Comparison of ENCODE assay signal across 8 cellular contexts in genomic region chr14:80212025-80212402, GRCh38. TPM values are rescaled to one million over a fixed set of nuclear protein-coding genes. Genes with fewer than 3 reads are reported as not detected.
A peak's percentile ranks its signal among the peaks of the same experiment; 100 is the strongest.
DNase-seq lines count a peak whose midpoint lies in the region; ATAC-seq and TF ChIP-seq lines count a peak whose summit lies in the region.

No MANE protein-coding gene starts in this region.

- ATAC-seq in HG03097 (IDR thresholded peaks at IDR 0.05; ENCODE audit: low FRiP score, unreplicated experiment) (peak; percentile 68), HG03521 (IDR thresholded peaks at IDR 0.05; ENCODE audit: unreplicated experiment) (no peak)

- no peak overlapping the region for H4K8ac ChIP-seq in mesendoderm (ENCODE audit: low read depth, low read length)

- peaks cover 4% of the 10 kb centered on the region for H3K4me1 Mint-ChIP-seq in T-helper 2 cell treated with Interferon-gamma antibody and Interleukin-4, amounts not matched to agents 5 μg/mL and 100 μg/mL, for 36 hours (ENCODE audit: low read depth)

- no peaks in the 10 kb centered on the region for H3K79me2 ChIP-seq in mesendoderm (ENCODE audit: control insufficient read depth, insufficient read depth, low read length)

- no peak overlapping the region for H3K27ac ChIP-seq in mesendoderm (ENCODE audit: low read depth, low read length)

- H3K4ac ChIP-seq in mesendoderm (ENCODE audit: low read depth, low read length) = no peak overlapping the region

- H4K5ac ChIP-seq in mesendoderm (ENCODE audit: low read length) = no peak overlapping the region

- POLR2A ChIA-PET in BJ (lab: Charles Lee) = interaction anchor here (0.6 to 0.8 kb wide), 2 partner anchors 416 to 582 kb away, joined by 4 to 8 read pairs; no protein-coding TSS in a partner anchor

- no peaks in the 10 kb centered on the region for H3K36me3 Mint-ChIP-seq in T-helper 2 cell treated with Interferon-gamma antibody and Interleukin-4, amounts not matched to agents 5 μg/mL and 100 μg/mL, for 36 hours (ENCODE audit: low read depth)

- TF ChIP-seq CTCF in BJ (IDR thresholded peaks at IDR 0.05; ENCODE audit: insufficient read depth, low read depth, low read length) = no peak

- no peak for DNase-seq in BJ (ENCODE audit: low read depth)
- DNase-seq in astrocyte of the hippocampus (ENCODE audit: low read depth, low spot score) = peak; percentile 82
- peak; percentile 94 for DNase-seq in mesendoderm
- no peak for DNase-seq in HT-29 (ENCODE audit: low spot score)
- no peak for DNase-seq in T-helper 9 cell
- DNase-seq in T-helper 2 cell treated with Interferon-gamma antibody and Interleukin-4, amounts not matched to agents 5 μg/mL and 100 μg/mL, for 36 hours (ENCODE audit: low spot score) = no peak

- H3K18ac ChIP-seq in mesendoderm (ENCODE audit: low read length) = no peak overlapping the region

- no peak overlapping the region for H2AK5ac ChIP-seq in mesendoderm (ENCODE audit: low read length)

- H3K27me3 Mint-ChIP-seq in T-helper 2 cell treated with Interferon-gamma antibody and Interleukin-4, amounts not matched to agents 5 μg/mL and 100 μg/mL, for 36 hours (ENCODE audit: low read depth) = no peaks in the 10 kb centered on the region

- H3K36me3 ChIP-seq in BJ (ENCODE audit: control insufficient read depth, insufficient read depth, low read length) = no peaks in the 10 kb centered on the region
- H3K36me3 ChIP-seq in mesendoderm (ENCODE audit: control insufficient read depth, insufficient read depth, low read length) = no peaks in the 10 kb centered on the region

- H2BK15ac ChIP-seq in mesendoderm (replicated peaks; ENCODE audit: low read depth) = no peak overlapping the region

- no peak overlapping the region for H3K9ac ChIP-seq in mesendoderm (ENCODE audit: low read length)

- H2BK5ac ChIP-seq in mesendoderm (ENCODE audit: low read length) = no peak overlapping the region

- no peak overlapping the region for H2BK120ac ChIP-seq in mesendoderm (ENCODE audit: low read depth, low read length)

- no peaks in the 10 kb centered on the region for H3K79me1 ChIP-seq in mesendoderm (ENCODE audit: low read length)

- no peaks in the 10 kb centered on the region for H3K4me1 ChIP-seq in mesendoderm (ENCODE audit: control insufficient read depth, low read depth, low read length)

- no peak overlapping the region for H3K23ac ChIP-seq in mesendoderm (ENCODE audit: low read length)

- H3K27me3 ChIP-seq in BJ (ENCODE audit: control insufficient read depth, insufficient read depth, low read length) = no peaks in the 10 kb centered on the region
- H3K27me3 ChIP-seq in mesendoderm (ENCODE audit: insufficient read depth, low read length, poor library complexity) = no peaks in the 10 kb centered on the region

- CTCF ChIA-PET in BJ (lab: Yijun Ruan, JAX) = interaction anchor here (1.3 to 2.4 kb wide), 3 partner anchors 156 to 637 kb away, joined by 3 to 23 read pairs (median 6); no protein-coding TSS in a partner anchor

- no CpG with 5 or more reads among the region's 5 CpGs for WGBS in mesendoderm (ENCODE audit: extremely low coverage, insufficient coverage, low lambda C conversion rate)

- H3K4me2 ChIP-seq in mesendoderm (ENCODE audit: low read length) = no peak overlapping the region

- no peak overlapping the region for H3K27ac Mint-ChIP-seq in T-helper 2 cell treated with Interferon-gamma antibody and Interleukin-4, amounts not matched to agents 5 μg/mL and 100 μg/mL, for 36 hours

- H3K9me3 Mint-ChIP-seq in T-helper 2 cell treated with Interferon-gamma antibody and Interleukin-4, amounts not matched to agents 5 μg/mL and 100 μg/mL, for 36 hours = no peaks in the 10 kb centered on the region

- no peak overlapping the region for H3K56ac ChIP-seq in mesendoderm (ENCODE audit: low read length)

- H3K4me3 ChIP-seq in BJ (ENCODE audit: low read depth, low read length) = peak overlapping the region; percentile 51
- H3K4me3 ChIP-seq in mesendoderm (ENCODE audit: low read length) = no peak overlapping the region

- no peak overlapping the region for H3K4me3 Mint-ChIP-seq in T-helper 2 cell treated with Interferon-gamma antibody and Interleukin-4, amounts not matched to agents 5 μg/mL and 100 μg/mL, for 36 hours

RNA-seq across cellular contexts. Expression of gene DIO2, which starts 0.7 kb away (rescaled TPM):
- polyA plus RNA-seq in BJ (2011; rRNA removed) = 70.9 and 81.9 TPM in 2 replicates
- 77.6 and 111 TPM in 2 replicates for polyA minus RNA-seq in BJ (2011; rRNA and poly(A)+ RNA removed)
- polyA plus RNA-seq in mesendoderm (2013, experiment 1 of 2) = 1.7 TPM
- 1.1 TPM for polyA plus RNA-seq in mesendoderm (2013, experiment 2 of 2)
- total RNA-seq in HT-29 (2014; rRNA removed; shearing (Covaris generic)) = not detected in 2 replicates

Comparison
In these comparisons a context has a peak if more than half of its experiments do, and no peak if none do; other contexts are left out.
1. DNase-seq: peak in astrocyte of the hippocampus (single experiment) and mesendoderm (single experiment); none in BJ (single experiment), HT-29 (single experiment), T-helper 9 cell (single experiment) and T-helper 2 cell treated with Interferon-gamma antibody and Interleukin-4, amounts not matched to agents 5 μg/mL and 100 μg/mL, for 36 hours (single experiment).